In genomic region chr4:3701271-3702083, GRCh38 we compare ENCODE assay signal across 1 cellular context.
TF ChIP-seq lines count a peak whose summit lies in the region.

No MANE protein-coding gene starts in this region.

TF ChIP-seq in GM23338, 12 proteins besides CTCF, POLR2A, EP300 and RAD21 (continued from another document):
- TF ChIP-seq ZNF462 (CRISPR knock-in tag; IDR thresholded peaks at IDR 0.05): no peak
- TF ChIP-seq CREB1 (CRISPR knock-in tag; IDR thresholded peaks at IDR 0.05; ENCODE audit: low read depth): no peak
- no peak for TF ChIP-seq ETS1 (IDR thresholded peaks at IDR 0.05)
